Comparison of ENCODE assay signal across 8 cellular contexts in the genomic region with DNA sequence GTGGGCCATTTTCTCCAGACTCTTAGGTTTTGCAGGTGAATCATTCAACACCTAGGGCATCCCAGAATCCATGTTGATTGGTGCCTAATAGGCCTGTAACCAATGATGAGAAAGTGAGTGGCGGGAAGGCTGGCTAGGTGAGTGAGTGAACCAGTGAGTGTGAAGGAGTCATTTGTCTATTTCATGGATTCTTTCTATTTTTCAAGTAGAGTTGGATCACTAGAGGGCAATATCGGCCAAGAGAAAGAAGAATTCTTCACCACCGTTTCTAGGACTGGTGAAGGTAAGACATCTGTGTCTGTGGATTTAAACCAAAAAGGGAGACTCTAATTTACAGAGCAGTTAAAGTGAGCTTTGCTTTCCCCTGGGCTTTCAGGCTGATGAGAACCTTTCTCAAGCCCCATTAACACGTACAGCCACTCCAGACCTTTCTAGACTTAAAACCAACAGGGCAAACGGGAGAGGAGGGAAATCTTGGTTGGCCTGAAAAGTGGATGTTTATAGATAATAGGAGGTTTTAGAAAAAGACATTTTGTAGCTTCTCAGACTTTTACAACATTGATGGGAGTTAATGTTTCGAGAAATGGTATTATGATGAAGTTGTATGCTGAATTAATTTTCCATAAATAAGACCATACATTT.
A peak's percentile ranks its signal among the peaks of the same experiment; 100 is the strongest.
DNase-seq lines count a peak whose midpoint lies in the region; ATAC-seq and TF ChIP-seq lines count a peak whose summit lies in the region.

No MANE protein-coding gene starts in this region.

- no peaks in the 10 kb centered on the region for H3K4me1 ChIP-seq in breast epithelium

- ATAC-seq in GM21447 (IDR thresholded peaks at IDR 0.05; ENCODE audit: unreplicated experiment) (peak; percentile 50), HG03095 (IDR thresholded peaks at IDR 0.05; ENCODE audit: unreplicated experiment) (no peak), HG03342 (IDR thresholded peaks at IDR 0.05; ENCODE audit: unreplicated experiment) (no peak)

- TF ChIP-seq CTCF in breast epithelium (IDR thresholded peaks at IDR 0.05) = peak in 2 of 3 donors; percentile 35 to 49

- H3K9me3 ChIP-seq in breast epithelium = no peaks in the 10 kb centered on the region

- H3K4me3 ChIP-seq in breast epithelium = no peak overlapping the region

- no peak for TF ChIP-seq POLR2A in breast epithelium (IDR thresholded peaks at IDR 0.05)

- H3K36me3 ChIP-seq in breast epithelium = no peaks in the 10 kb centered on the region

- DNase-seq in DMS114 treated with DMSO at 0.1 percent for 48 hours (lab: John Stamatoyannopoulos, UW; ENCODE audit: unreplicated experiment) = peak; percentile 79
- DNase-seq in NCI-H446 treated with DMSO at 0.1 percent for 48 hours (lab: John Stamatoyannopoulos, UW) = peak; percentile 50
- DNase-seq in breast epithelium (ENCODE audit: low spot score in 2 of 2) = no peak
- DNase-seq in medulla oblongata (ENCODE audit: extremely low spot score) = peak; percentile 69
- DNase-seq in KG1 (lab: John Stamatoyannopoulos, UW) = no peak

- H3K27me3 ChIP-seq in breast epithelium = no peaks in the 10 kb centered on the region

- no peak overlapping the region for H3K27ac ChIP-seq in breast epithelium

- intact Hi-C loops in breast epithelium (cut with DNase I; ENCODE audit: low total_unique reads) = no loop called here

Comparison
In these comparisons a context has a peak if more than half of its experiments do, and no peak if none do; other contexts are left out.
1. DNase-seq: peak in DMS114 treated with DMSO at 0.1 percent for 48 hours (single experiment), NCI-H446 treated with DMSO at 0.1 percent for 48 hours (single experiment) and medulla oblongata (single experiment); none in breast epithelium (0 of 2) and KG1 (single experiment).